ENCODE assay signal across 10 cellular contexts in the genomic region with DNA sequence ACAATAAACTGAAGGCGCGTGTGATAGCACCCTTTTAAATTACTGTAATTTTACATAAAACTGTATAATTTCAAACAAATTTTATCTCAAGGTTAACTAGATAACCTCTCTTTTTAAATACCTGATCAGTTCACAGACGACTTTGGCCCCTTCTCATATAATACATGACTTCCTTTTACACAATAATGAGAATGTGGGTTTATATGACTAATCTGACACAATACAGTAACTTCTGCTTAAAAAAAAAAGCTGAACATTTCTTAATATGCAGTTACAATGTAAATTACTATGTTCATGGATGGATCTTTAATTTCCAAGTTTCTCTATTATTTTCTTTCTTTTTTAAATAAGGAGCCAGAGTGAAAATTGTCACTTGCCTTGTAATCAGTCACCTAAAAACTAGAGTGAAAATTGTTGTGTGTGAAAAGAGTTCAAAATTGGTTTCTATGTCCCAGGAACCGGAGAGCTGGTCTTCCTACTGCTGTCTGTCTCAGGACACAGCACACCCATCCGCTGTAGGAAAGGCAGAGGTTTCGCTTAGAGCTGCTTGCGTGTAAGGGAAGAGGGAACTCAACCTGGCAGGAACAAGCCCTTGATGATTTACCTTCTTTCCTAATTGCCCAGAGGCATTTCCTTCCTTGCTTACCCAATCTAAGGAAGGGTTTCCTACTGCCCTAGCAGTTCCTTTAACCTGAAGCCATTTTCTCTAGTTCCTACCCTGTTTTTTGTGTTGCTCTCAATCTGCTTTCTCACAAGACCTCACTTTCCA. TPM values are rescaled to one million over a fixed set of nuclear protein-coding genes. Genes with fewer than 3 reads are reported as not detected.
DNase-seq lines count a peak whose midpoint lies in the region; ATAC-seq and TF ChIP-seq lines count a peak whose summit lies in the region.
"Had no signal": no experiment of that assay in that cellular context is flagged by ENCODE, and none has a peak within 500 bp of the region (broad histone marks: within the 10 kb centered on the region; RNA-seq: fewer than 3 reads in every experiment).

No MANE protein-coding gene starts in this region.

- no TSS peak for BruUV-seq in PC-3 (replicated peaks; lab: Mats Ljungman, UMichigan)

- no peak for TF ChIP-seq POLR2A in thyroid gland (IDR thresholded peaks at IDR 0.05)

- H3K36me3 Mint-ChIP-seq in GM23338 (ENCODE audit: low read depth) (no peaks in the 10 kb centered on the region), progenitor cell of endocrine pancreas (ENCODE audit: insufficient read depth) (no peaks in the 10 kb centered on the region), endodermal cell (ENCODE audit: low read depth) (no peaks in the 10 kb centered on the region)

- H3K9me2 ChIP-seq in GM23338 (ENCODE audit: insufficient read depth): no peaks in the 10 kb centered on the region
- H3K9me2 ChIP-seq in PC-3 (replicated peaks; ENCODE audit: low read length): no peaks in the 10 kb centered on the region

- WGBS in endodermal cell (ENCODE audit: insufficient coverage in 1 of 2, insufficient read length in 1 of 2), 2 experiments: 91 to 94% methylated on average over 3 to 7 of the region's 7 CpGs
- 83 to 87% methylated on average over 7 of the region's 7 CpGs for WGBS in thyroid gland, 2 donors

- H3K36me3 ChIP-seq in GM23338 (ENCODE audit: insufficient read depth) (no peaks in the 10 kb centered on the region), PC-3 (ENCODE audit: low read depth, low read length) (no peaks in the 10 kb centered on the region), endodermal cell (ENCODE audit: control insufficient read depth, insufficient read depth, low read length) (no peaks in the 10 kb centered on the region), thyroid gland (no peaks in the 10 kb centered on the region)
- H3K36me3 ChIP-seq: ovary had no signal

- no peaks in the 10 kb centered on the region for H3K27me3 Mint-ChIP-seq in GM23338 (ENCODE audit: insufficient read depth, low read depth, poor library complexity)
- H3K27me3 Mint-ChIP-seq in progenitor cell of endocrine pancreas: no peaks in the 10 kb centered on the region
- H3K27me3 Mint-ChIP-seq in endodermal cell (ENCODE audit: insufficient read depth): no peaks in the 10 kb centered on the region
- H3K27me3 Mint-ChIP-seq: B cell had no signal

- H3K9me3 ChIP-seq in PC-3 (ENCODE audit: low read length): no peaks in the 10 kb centered on the region
- no peaks in the 10 kb centered on the region for H3K9me3 ChIP-seq in endodermal cell (ENCODE audit: control insufficient read depth, low read length)
- no peaks in the 10 kb centered on the region for H3K9me3 ChIP-seq in thyroid gland
- H3K9me3 ChIP-seq: ovary had no signal

- H2AFZ ChIP-seq in GM23338 (peak overlapping the region; percentile 49; the same call in 1 of the 2 replicates), PC-3 (ENCODE audit: low read length) (no peak overlapping the region)

- H3K27me3 ChIP-seq in GM23338 (ENCODE audit: insufficient read depth) (no peaks in the 10 kb centered on the region), PC-3 (ENCODE audit: low read length) (no peaks in the 10 kb centered on the region), endodermal cell (ENCODE audit: control insufficient read depth, insufficient read depth, low read length, poor library complexity, severe bottlenecking) (no peaks in the 10 kb centered on the region), thyroid gland (no peaks in the 10 kb centered on the region)
- H3K27me3 ChIP-seq: ovary had no signal

- H3K4me3 ChIP-seq in GM23338 (no peak overlapping the region), PC-3 (ENCODE audit: low read length) (no peak overlapping the region), epithelial cell of esophagus (ENCODE audit: low read length) (no peak overlapping the region), endodermal cell (ENCODE audit: low read length) (no peak overlapping the region), thyroid gland (replicated peaks in 1 of 3) (no peak overlapping the region)
- H3K4me3 ChIP-seq: ovary had no signal

- DNase-seq in GM23338 (ENCODE audit: low spot score): peak; percentile 23
- DNase-seq in PC-3: peak; percentile 47
- DNase-seq in epithelial cell of esophagus (ENCODE audit: low read depth): peak; percentile 87
- DNase-seq in progenitor cell of endocrine pancreas (ENCODE audit: low spot score, unreplicated experiment): no peak
- no peak for DNase-seq in NCI-H1436 (lab: John Stamatoyannopoulos, UW)
- no peak for DNase-seq in endodermal cell
- DNase-seq in kidney tubule cell (ENCODE audit: low spot score): no peak
- no peak for DNase-seq in thyroid gland
- DNase-seq: ovary had no signal

- no peaks in the 10 kb centered on the region for H3F3A ChIP-seq in GM23338 (replicated peaks; ENCODE audit: low read depth)
- no peaks in the 10 kb centered on the region for H3F3A ChIP-seq in PC-3 (ENCODE audit: low read length, unreplicated experiment)

- POLR2A ChIA-PET in PC-3 (lab: Charles Lee; ENCODE audit: unreplicated experiment): no interaction called here

- no peak overlapping the region for H3K9ac ChIP-seq in PC-3 (ENCODE audit: low read length)
- no peak overlapping the region for H3K9ac ChIP-seq in endodermal cell (ENCODE audit: extremely low read depth, low read length, poor library complexity, severe bottlenecking)

- intact Hi-C loops in PC-3 (cut with micrococcal nuclease): loop anchor here (10.0 kb wide), 1 partner anchor 812 kb away; no protein-coding TSS in a partner anchor
- intact Hi-C loops in thyroid gland (cut with DNase I): loop anchor here (10.0 kb wide), 1 partner anchor 132 kb away; no protein-coding TSS in a partner anchor

- H3K4me2 ChIP-seq in GM23338: peak overlapping the region; percentile 25; the same call in 1 of the 2 replicates
- H3K4me2 ChIP-seq in PC-3 (ENCODE audit: low read length): peak overlapping the region; percentile 18; the same call in 1 of the 2 replicates

- H3K79me2 ChIP-seq in GM23338 (replicated peaks; ENCODE audit: insufficient read depth) (no peaks in the 10 kb centered on the region), PC-3 (ENCODE audit: low read length) (no peaks in the 10 kb centered on the region)

- ATAC-seq in GM23338: no peak
- peak; percentile 29 for ATAC-seq in PC-3

- no peak for TF ChIP-seq CTCF in GM23338 (conservative IDR thresholded peaks at IDR 0.05; ENCODE audit: low read depth in 2 of 2)
- TF ChIP-seq CTCF in PC-3 (conservative IDR thresholded peaks at IDR 0.05; ENCODE audit: low read depth, low read length): no peak
- TF ChIP-seq CTCF in epithelial cell of esophagus (IDR thresholded peaks at IDR 0.05; ENCODE audit: insufficient read depth, low read depth, low read length, missing control alignments): no peak
- no peak for TF ChIP-seq CTCF in progenitor cell of endocrine pancreas (IDR thresholded peaks at IDR 0.05; ENCODE audit: unreplicated experiment)
- no peak for TF ChIP-seq CTCF in endodermal cell (conservative IDR thresholded peaks at IDR 0.05)
- TF ChIP-seq CTCF in thyroid gland (IDR thresholded peaks at IDR 0.05): no peak

- H3K4me1 Mint-ChIP-seq in GM23338 (peaks cover 14% of the 10 kb centered on the region), progenitor cell of endocrine pancreas (ENCODE audit: low read depth) (peaks cover 38% of the 10 kb centered on the region), endodermal cell (peaks cover 4% of the 10 kb centered on the region)
- H3K4me1 Mint-ChIP-seq: B cell had no signal

- H3K4me3 Mint-ChIP-seq in GM23338 (no peak overlapping the region), progenitor cell of endocrine pancreas (ENCODE audit: low read depth) (no peak overlapping the region), endodermal cell (no peak overlapping the region)
- H3K4me3 Mint-ChIP-seq: B cell had no signal

- H3K9me3 Mint-ChIP-seq in GM23338 (no peaks in the 10 kb centered on the region), progenitor cell of endocrine pancreas (ENCODE audit: low read depth) (no peaks in the 10 kb centered on the region), endodermal cell (no peaks in the 10 kb centered on the region)

- H3K27ac ChIP-seq in GM23338 (ENCODE audit: low read depth) (no peak overlapping the region), PC-3 (ENCODE audit: low read length) (peak overlapping the region; percentile 27; the same call in 1 of the 2 replicates), endodermal cell (ENCODE audit: low read depth, low read length) (no peak overlapping the region), thyroid gland (no peak overlapping the region)
- H3K27ac ChIP-seq: ovary had no signal

- CTCF ChIA-PET in PC-3 (lab: Charles Lee): interaction anchor here (1.2 kb wide), 1 partner anchor 12 kb away, joined by 4 read pairs; no protein-coding TSS in a partner anchor

- H3K27ac Mint-ChIP-seq in GM23338: peak overlapping the region; percentile 31; the same call in 1 of the 2 replicates
- peak overlapping the region; percentile 82 for H3K27ac Mint-ChIP-seq in progenitor cell of endocrine pancreas
- no peak overlapping the region for H3K27ac Mint-ChIP-seq in endodermal cell
- H3K27ac Mint-ChIP-seq: B cell had no signal

- H4K20me1 ChIP-seq in GM23338 (replicated peaks; ENCODE audit: insufficient read depth): no peaks in the 10 kb centered on the region
- H4K20me1 ChIP-seq in PC-3 (ENCODE audit: low read length): no peaks in the 10 kb centered on the region

- H3K4me1 ChIP-seq in GM23338 (ENCODE audit: insufficient read depth) (peaks cover 13% of the 10 kb centered on the region), PC-3 (ENCODE audit: insufficient read depth, low read length) (peaks cover 22% of the 10 kb centered on the region), endodermal cell (ENCODE audit: control insufficient read depth, insufficient read depth, low read length) (no peaks in the 10 kb centered on the region), thyroid gland (peaks cover 4% of the 10 kb centered on the region in 2 donors)

TF ChIP-seq in GM23338, 12 proteins besides CTCF, POLR2A, EP300 and RAD21:
- TF ChIP-seq EZH2 (IDR thresholded peaks at IDR 0.05; ENCODE audit: low read depth, unreplicated experiment) (no peak), POLR2AphosphoS5 (IDR thresholded peaks at IDR 0.05; ENCODE audit: low read depth) (no peak), ZNF114 (CRISPR knock-in tag; IDR thresholded peaks at IDR 0.05) (no peak), STAT1 (IDR thresholded peaks at IDR 0.05; ENCODE audit: unreplicated experiment) (no peak), NANOG (IDR thresholded peaks at IDR 0.05; ENCODE audit: borderline replicate concordance) (no peak)

RNA-seq across cellular contexts. Expression of a gene that starts 33.3 kb away (rescaled TPM):
- total RNA-seq in GM23338 (2014; rRNA removed; shearing (Covaris generic)): 2.2 and 6.7 TPM in 2 replicates
- polyA plus RNA-seq in GM23338 (2016; fragmentation: Nextera tagmentation; extraction: Ambion mirVana): 1.4 and 2.0 TPM in 2 replicates
- total RNA-seq in PC-3 (2014; rRNA removed) (7.3 and 8.3 TPM in 2 replicates), progenitor cell of endocrine pancreas (143 and 156 TPM in 2 replicates), endodermal cell (10 to 100 TPM in 1 of 2 donors, 1 to 10 TPM in 1; 9.5 to 15.9 TPM), thyroid gland (10 to 100 TPM; 13.0 to 21.7 (median 19.8) TPM)
- 3.0 TPM for polyA plus RNA-seq in endodermal cell (2013, experiment 1 of 2)
- polyA plus RNA-seq in endodermal cell (2013, experiment 2 of 2): 3.1 TPM

Comparison
In these comparisons a context has a peak if more than half of its experiments do, and no peak if none do; other contexts are left out.
1. DNase-seq: peak in GM23338 (single experiment), PC-3 (single experiment) and epithelial cell of esophagus (single experiment); none in progenitor cell of endocrine pancreas (single experiment), NCI-H1436 (single experiment), endodermal cell (single experiment), kidney tubule cell (single experiment) and thyroid gland (0 of 2).